8 cellular contexts compared by ENCODE assay signal in the genomic region with DNA sequence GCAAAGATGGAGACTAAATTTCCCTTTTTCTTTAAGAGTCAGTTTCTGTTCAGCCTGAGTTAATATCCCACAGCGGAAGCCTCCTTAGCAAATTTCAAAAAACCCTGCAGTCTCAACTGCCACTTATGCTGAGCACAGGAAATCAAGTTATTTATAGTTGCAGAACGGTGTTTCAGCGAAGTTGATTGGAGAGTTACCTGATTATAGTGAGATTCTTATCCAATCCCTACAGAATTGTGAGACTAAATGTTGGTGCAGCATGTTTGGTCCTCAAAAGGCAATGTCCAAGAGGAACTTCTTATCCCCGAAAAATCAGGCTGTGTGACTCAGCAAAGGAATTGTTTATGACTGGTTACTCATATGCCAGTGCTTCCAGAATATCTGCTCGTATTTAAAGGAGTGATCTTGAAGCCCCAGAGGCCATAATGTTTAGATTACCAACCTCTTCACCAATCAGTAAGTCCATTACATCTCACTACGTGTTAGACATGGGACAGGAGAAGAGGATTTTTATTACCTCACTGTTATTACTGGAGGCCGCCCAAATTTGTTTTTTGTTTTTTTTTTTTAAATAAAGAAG.
A peak's percentile ranks its signal among the peaks of the same experiment; 100 is the strongest.
DNase-seq lines count a peak whose midpoint lies in the region; ATAC-seq, FAIRE-seq and TF ChIP-seq lines count a peak whose summit lies in the region.

No MANE protein-coding gene starts in this region.

- no peaks in the 10 kb centered on the region for H3K27me3 ChIP-seq in GM12878 (replicated peaks in 1 of 2; ENCODE audit: control insufficient read depth in 2 of 2, insufficient read depth in 2 of 2, low read length in 1 of 2)

- peak overlapping the region; percentile 88 for H3K4me2 ChIP-seq in GM12878 (ENCODE audit: control insufficient read depth, insufficient read depth)

- peak overlapping the region; percentile 90 for H3K27ac ChIP-seq in GM12878 (ENCODE audit: control insufficient read depth, insufficient read depth)

- intact Hi-C loops in activated CD4-positive, alpha-beta T cell treated with anti-CD3 and anti-CD28 coated beads, Interleukin-2, amount 10 ng/mL, durations not matched to agents 24 days and 14 days (cut with micrococcal nuclease) = loop anchor here (5.0 to 10.0 kb wide), 3 partner anchors 367 to 1150 kb away; partner anchors contain the start of genes ASB1 and SCLY
- intact Hi-C loops in GM12878 (cut with micrococcal nuclease; ENCODE audit: unreplicated experiment) = loop anchor here (2.0 to 10.0 kb wide), 3 partner anchors 58 to 1150 kb away; partner anchors contain the start of gene SCLY

- no peaks in the 10 kb centered on the region for H3K36me3 ChIP-seq in GM12878 (ENCODE audit: control insufficient read depth in 2 of 2, insufficient read depth in 2 of 2, low read length in 1 of 2)

- TF ChIP-seq CTCF in GM12878 (IDR thresholded peaks at IDR 0.05 in 2 of 3, conservative IDR thresholded peaks at IDR 0.05 in 1 of 3; ENCODE audit: control insufficient read depth in 2 of 3, extremely low read depth in 1 of 3, insufficient read depth in 1 of 3, low read depth in 3 of 3, low read length in 3 of 3) = no peak

- no peak for TF ChIP-seq RAD21 in GM12878 (IDR thresholded peaks at IDR 0.05; ENCODE audit: insufficient read depth, low read depth, low read length)

- FAIRE-seq in GM12878 (lab: Jason Lieb, UNC) = peak; percentile 62

- in situ Hi-C loops in GM12878 (cut with MboI) = no loop called here

- peaks cover 86% of the 10 kb centered on the region for H3K79me2 ChIP-seq in GM12878 (ENCODE audit: control insufficient read depth, insufficient read depth, low read length)

- DNase-seq in activated CD4-positive, alpha-beta T cell treated with anti-CD3 and anti-CD28 coated beads, Interleukin-2, amount 10 ng/mL, durations not matched to agents 24 days and 14 days = peak; percentile 87
- no peak for DNase-seq in activated CD4-positive, alpha-beta T cell treated with anti-CD3 and anti-CD28 coated beads, Interleukin-2, amount 50 U/mL, for 1 hour
- peak; percentile 90 for DNase-seq in NCI-H226
- DNase-seq in GM12878 (ENCODE audit: low read depth, low spot score) = peak; percentile 76
- peak; percentile 77 to 94 for DNase-seq in lung microvascular endothelial cell (ENCODE audit: low read depth in 2 of 2)
- no peak for DNase-seq in cerebellar nuclear complex (lab: John Stamatoyannopoulos, UW)
- DNase-seq in NCI-H146 treated with DMSO at 0.1 percent for 48 hours (lab: John Stamatoyannopoulos, UW; ENCODE audit: unreplicated experiment) = no peak
- DNase-seq in activated CD4-positive, alpha-beta T cell treated with anti-CD3 and anti-CD28 coated beads for 4 hours = no peak

- H3K4me1 ChIP-seq in GM12878 (ENCODE audit: control insufficient read depth, insufficient read depth, low read length) = peaks cover 31% of the 10 kb centered on the region

- no peak for TF ChIP-seq EP300 in GM12878 (IDR thresholded peaks at IDR 0.05; ENCODE audit: borderline replicate concordance in 1 of 2, control insufficient read depth in 1 of 2, low read depth in 2 of 2, low read length in 2 of 2)

- H3K27ac Mint-ChIP-seq in activated CD4-positive, alpha-beta T cell treated with anti-CD3 and anti-CD28 coated beads, Interleukin-2, amount 10 ng/mL, durations not matched to agents 24 days and 14 days = peak overlapping the region; percentile 99

- peak overlapping the region; percentile 93 for H3K9ac ChIP-seq in GM12878 (ENCODE audit: control insufficient read depth, insufficient read depth, low read length)

- CTCF ChIA-PET in GM12878 (lab: Yijun Ruan, JAX) = interaction anchor here (1.5 to 18.3 kb wide), 4 partner anchors 22 to 123 kb away, joined by 6 to 298 read pairs (median 48); no protein-coding TSS in a partner anchor

- TF ChIP-seq POLR2A in GM12878 (IDR thresholded peaks at IDR 0.05; ENCODE audit: low read depth, low read length) = no peak

- peaks cover 29% of the 10 kb centered on the region for H3K36me3 Mint-ChIP-seq in activated CD4-positive, alpha-beta T cell treated with anti-CD3 and anti-CD28 coated beads, Interleukin-2, amount 10 ng/mL, durations not matched to agents 24 days and 14 days (ENCODE audit: low read depth)

- RAD21 ChIA-PET in GM12878 (lab: Charles Lee; ENCODE audit: unreplicated experiment) = interaction anchor here (0.7 to 13.1 kb wide), 5 partner anchors 21 to 91 kb away, joined by 3 to 209 read pairs (median 7); no protein-coding TSS in a partner anchor

- H3K27me3 Mint-ChIP-seq in activated CD4-positive, alpha-beta T cell treated with anti-CD3 and anti-CD28 coated beads, Interleukin-2, amount 10 ng/mL, durations not matched to agents 24 days and 14 days = no peaks in the 10 kb centered on the region

- no peaks in the 10 kb centered on the region for H4K20me1 ChIP-seq in GM12878 (ENCODE audit: control insufficient read depth, insufficient read depth)

- ATAC-seq in GM12878 = peak; percentile 15

- POLR2A ChIA-PET in GM12878 (lab: Charles Lee) = interaction anchor here (1.4 to 3.4 kb wide), 5 partner anchors 13 to 95 kb away, joined by 5 to 23 read pairs (median 6); no protein-coding TSS in a partner anchor

- SMC1A ChIA-PET in GM12878 (lab: Charles Lee; ENCODE audit: uncharacterized antibody, unreplicated experiment) = interaction anchor here (1.0 to 7.1 kb wide), 4 partner anchors 12 to 93 kb away, joined by 3 to 155 read pairs (median 8); no protein-coding TSS in a partner anchor

- no peaks in the 10 kb centered on the region for H3K9me3 Mint-ChIP-seq in activated CD4-positive, alpha-beta T cell treated with anti-CD3 and anti-CD28 coated beads, Interleukin-2, amount 10 ng/mL, durations not matched to agents 24 days and 14 days

- 1% methylated on average over 7 of the region's 7 CpGs for WGBS in GM12878 (ENCODE audit: insufficient coverage, insufficient replicate concordance, low lambda C conversion rate, missing lambda C conversion rate)

- no peaks in the 10 kb centered on the region for H3K9me3 ChIP-seq in GM12878 (replicated peaks; ENCODE audit: control insufficient read depth, insufficient read depth, low read length)

- peak overlapping the region; percentile 35; the same call in 1 of the 2 replicates for H2AFZ ChIP-seq in GM12878 (ENCODE audit: control insufficient read depth, low read depth, low read length)

- BruUV-seq in GM12878 (replicated peaks; lab: Mats Ljungman, UMichigan) = no TSS peak

- H3K4me3 ChIP-seq in GM12878 = peak overlapping the region; percentile 90

- H3K4me3 Mint-ChIP-seq in activated CD4-positive, alpha-beta T cell treated with anti-CD3 and anti-CD28 coated beads, Interleukin-2, amount 10 ng/mL, durations not matched to agents 24 days and 14 days = peak overlapping the region; percentile 99

- peaks cover 64% of the 10 kb centered on the region for H3K4me1 Mint-ChIP-seq in activated CD4-positive, alpha-beta T cell treated with anti-CD3 and anti-CD28 coated beads, Interleukin-2, amount 10 ng/mL, durations not matched to agents 24 days and 14 days

TF ChIP-seq in GM12878, 131 proteins besides CTCF, POLR2A, EP300 and RAD21 (continues in another document):
- TF ChIP-seq NR2C1 (IDR thresholded peaks at IDR 0.05) (no peak), MYB (IDR thresholded peaks at IDR 0.05; ENCODE audit: borderline replicate concordance, low read depth, low read length) (no peak), PAX5 (IDR thresholded peaks at IDR 0.05; ENCODE audit: borderline replicate concordance, low read depth, low read length) (no peak), KDM1A (IDR thresholded peaks at IDR 0.05; ENCODE audit: borderline replicate concordance) (no peak), CREB1 (IDR thresholded peaks at IDR 0.05; ENCODE audit: low read depth) (peak; percentile 12; the same call in 1 of the 2 replicates), ZNF24 (IDR thresholded peaks at IDR 0.05) (no peak), SMARCA5 (IDR thresholded peaks at IDR 0.05) (no peak), MEF2B (IDR thresholded peaks at IDR 0.05; ENCODE audit: partially characterized antibody, poor library complexity, severe bottlenecking) (peak; percentile 47), TCF12 (IDR thresholded peaks at IDR 0.05; ENCODE audit: low read depth, low read length) (no peak), BMI1 (IDR thresholded peaks at IDR 0.05; ENCODE audit: borderline replicate concordance) (no peak), ZZZ3 (IDR thresholded peaks at IDR 0.05; ENCODE audit: control insufficient read depth, insufficient read length, low read depth) (no peak), IKZF1 (conservative IDR thresholded peaks at IDR 0.05) (peak; percentile 37; the same call in 1 of the 2 replicates), EED (IDR thresholded peaks at IDR 0.05; ENCODE audit: low read depth) (no peak; the same call in 1 of the 2 replicates), BACH1 (IDR thresholded peaks at IDR 0.05; ENCODE audit: borderline replicate concordance) (peak; percentile 25; the same call in 1 of the 2 replicates), RBBP5 (conservative IDR thresholded peaks at IDR 0.05) (no peak), ZNF207 (IDR thresholded peaks at IDR 0.05; ENCODE audit: borderline replicate concordance) (no peak), SMAD1 (IDR thresholded peaks at IDR 0.05; ENCODE audit: low read depth, partially characterized antibody) (peak; percentile 40), BRCA1 (IDR thresholded peaks at IDR 0.05; ENCODE audit: low read depth, low read length) (no peak), HDAC6 (IDR thresholded peaks at IDR 0.05; ENCODE audit: unreplicated experiment) (no peak), SPI1 (IDR thresholded peaks at IDR 0.05; ENCODE audit: borderline replicate concordance, insufficient read depth, low read depth, low read length) (no peak), MEF2A (IDR thresholded peaks at IDR 0.05; ENCODE audit: insufficient read depth, low read depth, low read length) (peak; percentile 77), MYC (IDR thresholded peaks at IDR 0.05; ENCODE audit: insufficient read depth, insufficient read length, insufficient replicate concordance, low read length, severe bottlenecking) (no peak)
- TF ChIP-seq, protein P1, sequence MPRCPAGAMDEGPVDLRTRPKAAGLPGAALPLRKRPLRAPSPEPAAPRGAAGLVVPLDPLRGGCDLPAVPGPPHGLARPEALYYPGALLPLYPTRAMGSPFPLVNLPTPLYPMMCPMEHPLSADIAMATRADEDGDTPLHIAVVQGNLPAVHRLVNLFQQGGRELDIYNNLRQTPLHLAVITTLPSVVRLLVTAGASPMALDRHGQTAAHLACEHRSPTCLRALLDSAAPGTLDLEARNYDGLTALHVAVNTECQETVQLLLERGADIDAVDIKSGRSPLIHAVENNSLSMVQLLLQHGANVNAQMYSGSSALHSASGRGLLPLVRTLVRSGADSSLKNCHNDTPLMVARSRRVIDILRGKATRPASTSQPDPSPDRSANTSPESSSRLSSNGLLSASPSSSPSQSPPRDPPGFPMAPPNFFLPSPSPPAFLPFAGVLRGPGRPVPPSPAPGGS (IDR thresholded peaks at IDR 0.05; ENCODE audit: borderline replicate concordance, insufficient read depth, low read depth, low read length, poor library complexity, severe bottlenecking) = no peak

Comparison
In these comparisons a context has a peak if more than half of its experiments do, and no peak if none do; other contexts are left out.
1. DNase-seq: peak in activated CD4-positive, alpha-beta T cell treated with anti-CD3 and anti-CD28 coated beads, Interleukin-2, amount 10 ng/mL, durations not matched to agents 24 days and 14 days (single experiment), NCI-H226 (single experiment), GM12878 (single experiment) and lung microvascular endothelial cell (2 of 2); none in activated CD4-positive, alpha-beta T cell treated with anti-CD3 and anti-CD28 coated beads, Interleukin-2, amount 50 U/mL, for 1 hour (single experiment), cerebellar nuclear complex (0 of 2), NCI-H146 treated with DMSO at 0.1 percent for 48 hours (single experiment) and activated CD4-positive, alpha-beta T cell treated with anti-CD3 and anti-CD28 coated beads for 4 hours (0 of 2).